Comparison of ENCODE assay signal across 11 cellular contexts in genomic region chr1:235651170-235651806, GRCh38. TPM values are rescaled to one million over a fixed set of nuclear protein-coding genes. Genes with fewer than 3 reads are reported as not detected.
A peak's percentile ranks its signal among the peaks of the same experiment; 100 is the strongest.
DNase-seq lines count a peak whose midpoint lies in the region; ATAC-seq and TF ChIP-seq lines count a peak whose summit lies in the region.
"Had no signal": no experiment of that assay in that cellular context is flagged by ENCODE, and none has a peak within 500 bp of the region (broad histone marks: within the 10 kb centered on the region; RNA-seq: fewer than 3 reads in every experiment).

No MANE protein-coding gene starts in this region.

- no peak for TF ChIP-seq CTCF in activated CD8-positive, alpha-beta T cell treated with anti-CD3 and anti-CD28 coated beads for 36 hours (IDR thresholded peaks at IDR 0.05)

- H3K36me3 ChIP-seq in skeletal muscle satellite cell (ENCODE audit: insufficient read depth, low read length), result no peaks in the 10 kb centered on the region
- H3K36me3 ChIP-seq: breast epithelium, esophagus squamous epithelium had no signal

- no peaks in the 10 kb centered on the region for H3K36me3 Mint-ChIP-seq in activated T-cell treated with anti-CD3 and anti-CD28 coated beads, Interleukin-2, amount 50 U/mL, for 24 hours (ENCODE audit: low read depth)
- H3K36me3 Mint-ChIP-seq in activated CD8-positive, alpha-beta T cell treated with anti-CD3 and anti-CD28 coated beads for 36 hours (ENCODE audit: low read depth), result no peaks in the 10 kb centered on the region

- H3K4me1 Mint-ChIP-seq in activated T-cell treated with anti-CD3 and anti-CD28 coated beads, Interleukin-2, amount 50 U/mL, for 24 hours (ENCODE audit: low read depth), result peaks cover 11% of the 10 kb centered on the region
- H3K4me1 Mint-ChIP-seq in activated CD8-positive, alpha-beta T cell treated with anti-CD3 and anti-CD28 coated beads for 36 hours (ENCODE audit: low read depth), result peaks cover 8% of the 10 kb centered on the region

- H3K27me3 ChIP-seq in skeletal muscle satellite cell (ENCODE audit: control insufficient read depth, insufficient read depth, low read length), result peaks cover 24% of the 10 kb centered on the region

- intact Hi-C loops in activated CD8-positive, alpha-beta T cell treated with anti-CD3 and anti-CD28 coated beads for 36 hours (cut with micrococcal nuclease), result no loop called here

- H3K9ac ChIP-seq in skeletal muscle satellite cell (ENCODE audit: low read depth, low read length), result no peak overlapping the region

- H3K9me3 ChIP-seq in skeletal muscle satellite cell (replicated peaks; ENCODE audit: low read length), result no peaks in the 10 kb centered on the region
- H3K9me3 ChIP-seq: esophagus squamous epithelium had no signal

- ATAC-seq in activated CD8-positive, alpha-beta T cell treated with anti-CD3 and anti-CD28 coated beads for 36 hours, result no peak
- no peak for ATAC-seq in HG03354 (IDR thresholded peaks at IDR 0.05; ENCODE audit: poor library complexity, severe bottlenecking, unreplicated experiment)

- no peak for DNase-seq in activated T-cell treated with anti-CD3 and anti-CD28 coated beads, Interleukin-2, amount 50 U/mL, for 24 hours
- DNase-seq in activated T-cell treated with anti-CD3 and anti-CD28 coated beads, Interleukin-2, amount 50 U/mL, for 1 hour, result no peak
- DNase-seq in activated CD8-positive, alpha-beta T cell treated with anti-CD3 and anti-CD28 coated beads for 36 hours, result no peak
- DNase-seq in GOT3 (lab: John Stamatoyannopoulos, UW) (no peak), DMS153 (lab: John Stamatoyannopoulos, UW) (no peak)
- DNase-seq: activated CD4-positive, alpha-beta T cell treated with anti-CD3 and anti-CD28 coated beads, Interleukin-2, amount 50 U/mL, for 48 hours; esophagus squamous epithelium had no signal

- no peak overlapping the region for H3K27ac Mint-ChIP-seq in activated T-cell treated with anti-CD3 and anti-CD28 coated beads, Interleukin-2, amount 50 U/mL, for 24 hours
- no peak overlapping the region for H3K27ac Mint-ChIP-seq in activated CD8-positive, alpha-beta T cell treated with anti-CD3 and anti-CD28 coated beads for 36 hours

- H3K4me3 ChIP-seq in iPS-11a (ENCODE audit: low read depth, low read length), result peak overlapping the region; percentile 33
- H3K4me3 ChIP-seq in skeletal muscle satellite cell (ENCODE audit: low read length), result no peak overlapping the region

- H3K4me2 ChIP-seq in skeletal muscle satellite cell (ENCODE audit: low read length), result peak overlapping the region; percentile 83

- peak overlapping the region; percentile 57 for H3K4me3 Mint-ChIP-seq in activated T-cell treated with anti-CD3 and anti-CD28 coated beads, Interleukin-2, amount 50 U/mL, for 24 hours
- peak overlapping the region; percentile 41 for H3K4me3 Mint-ChIP-seq in activated CD8-positive, alpha-beta T cell treated with anti-CD3 and anti-CD28 coated beads for 36 hours

- POLR2A ChIA-PET in activated CD8-positive, alpha-beta T cell treated with anti-CD3 and anti-CD28 coated beads for 36 hours (lab: Charles Lee), result interaction anchor here (0.9 kb wide), 1 partner anchor 23 kb away, joined by 3 read pairs; no protein-coding TSS in a partner anchor

- peaks cover 72% of the 10 kb centered on the region for H3K27me3 Mint-ChIP-seq in activated T-cell treated with anti-CD3 and anti-CD28 coated beads, Interleukin-2, amount 50 U/mL, for 24 hours
- H3K27me3 Mint-ChIP-seq in activated CD8-positive, alpha-beta T cell treated with anti-CD3 and anti-CD28 coated beads for 36 hours, result peaks cover 57% of the 10 kb centered on the region

- H3K9me3 Mint-ChIP-seq in activated T-cell treated with anti-CD3 and anti-CD28 coated beads, Interleukin-2, amount 50 U/mL, for 24 hours, result peaks cover 2% of the 10 kb centered on the region
- peaks cover 3% of the 10 kb centered on the region for H3K9me3 Mint-ChIP-seq in activated CD8-positive, alpha-beta T cell treated with anti-CD3 and anti-CD28 coated beads for 36 hours

- CTCF ChIA-PET in activated CD8-positive, alpha-beta T cell treated with anti-CD3 and anti-CD28 coated beads for 36 hours (lab: Charles Lee), result interaction anchor here (1.2 kb wide), 1 partner anchor 50 kb away, joined by 3 read pairs; no protein-coding TSS in a partner anchor

- H3K4me1 ChIP-seq in skeletal muscle satellite cell (ENCODE audit: control insufficient read depth, insufficient read depth, low read length), result peaks cover 19% of the 10 kb centered on the region
- H3K4me1 ChIP-seq: breast epithelium had no signal

RNA-seq across cellular contexts. Expression of gene GNG4, which starts 1.7 kb away (rescaled TPM):
- 1 to 10 TPM; 2.2 to 2.3 TPM for total RNA-seq in activated CD8-positive, alpha-beta T cell treated with anti-CD3 and anti-CD28 coated beads for 36 hours
- 0.25 TPM in 1 of 2 replicates, not detected in the other for total RNA-seq in skeletal muscle satellite cell (2012; rRNA removed)
